In genomic region chr3:111669926-111670630, GRCh38 we compare ENCODE assay signal across 12 cellular contexts.
DNase-seq lines count a peak whose midpoint lies in the region; ATAC-seq and TF ChIP-seq lines count a peak whose summit lies in the region.
"Had no signal": no experiment of that assay in that cellular context is flagged by ENCODE, and none has a peak within 500 bp of the region (broad histone marks: within the 10 kb centered on the region; RNA-seq: fewer than 3 reads in every experiment).

No MANE protein-coding gene starts in this region.

- H3K36me3 Mint-ChIP-seq in stimulated activated naive CD8-positive, alpha-beta T cell treated with anti-CD3 and anti-CD28 coated beads, Interleukin-15, Interleukin-2, amounts not matched to agents 100 ng/mL and 50 ng/mL, for 24 hours (ENCODE audit: low read depth) = peaks cover 16% of the 10 kb centered on the region
- H3K36me3 Mint-ChIP-seq in activated naive CD8-positive, alpha-beta T cell = peaks cover 8% of the 10 kb centered on the region

- no peak for ATAC-seq in stimulated activated naive CD8-positive, alpha-beta T cell treated with anti-CD3 and anti-CD28 coated beads, Interleukin-15, Interleukin-2, amounts not matched to agents 100 U/mL and 50 U/mL, for 24 hours
- no peak for ATAC-seq in HG02798 (IDR thresholded peaks at IDR 0.05; ENCODE audit: poor library complexity, unreplicated experiment)
- ATAC-seq: upper lobe of right lung had no signal

- H3K4me3 ChIP-seq in foreskin fibroblast (ENCODE audit: low read depth in 1 of 2, low read length in 2 of 2) = no peak overlapping the region
- H3K4me3 ChIP-seq: upper lobe of right lung had no signal

- peaks cover 5% of the 10 kb centered on the region for H3K9me3 Mint-ChIP-seq in stimulated activated naive CD8-positive, alpha-beta T cell treated with anti-CD3 and anti-CD28 coated beads, Interleukin-15, Interleukin-2, amounts not matched to agents 100 ng/mL and 50 ng/mL, for 24 hours
- no peaks in the 10 kb centered on the region for H3K9me3 Mint-ChIP-seq in activated naive CD8-positive, alpha-beta T cell (ENCODE audit: low read depth)

- H3K27ac Mint-ChIP-seq in stimulated activated naive CD8-positive, alpha-beta T cell treated with anti-CD3 and anti-CD28 coated beads, Interleukin-15, Interleukin-2, amounts not matched to agents 100 ng/mL and 50 ng/mL, for 24 hours = peak overlapping the region; percentile 65
- peak overlapping the region; percentile 89 for H3K27ac Mint-ChIP-seq in activated naive CD8-positive, alpha-beta T cell

- H3K4me3 Mint-ChIP-seq in stimulated activated naive CD8-positive, alpha-beta T cell treated with anti-CD3 and anti-CD28 coated beads, Interleukin-15, Interleukin-2, amounts not matched to agents 100 ng/mL and 50 ng/mL, for 24 hours = no peak overlapping the region
- H3K4me3 Mint-ChIP-seq in activated naive CD8-positive, alpha-beta T cell = no peak overlapping the region

- DNase-seq in stimulated activated naive CD8-positive, alpha-beta T cell treated with anti-CD3 and anti-CD28 coated beads, Interleukin-15, Interleukin-2, amounts not matched to agents 100 U/mL and 50 U/mL, for 24 hours = no peak
- DNase-seq in foreskin fibroblast = peak; percentile 50 to 73
- DNase-seq in HPDE6-E6E7 (ENCODE audit: extremely low spot score) = no peak
- DNase-seq in NCI-H1105 treated with DMSO at 0.1 percent for 48 hours (lab: John Stamatoyannopoulos, UW) = no peak
- DNase-seq in NCI-H2227 treated with DMSO at 0.1 percent for 48 hours (lab: John Stamatoyannopoulos, UW) = no peak
- DNase-seq: DMS79, KG1, NCI-H2029 treated with DMSO at 0.1 percent for 48 hours, upper lobe of right lung had no signal

- H3K4me1 Mint-ChIP-seq in stimulated activated naive CD8-positive, alpha-beta T cell treated with anti-CD3 and anti-CD28 coated beads, Interleukin-15, Interleukin-2, amounts not matched to agents 100 ng/mL and 50 ng/mL, for 24 hours (ENCODE audit: low read depth) = peaks cover 87% of the 10 kb centered on the region
- peaks cover 79% of the 10 kb centered on the region for H3K4me1 Mint-ChIP-seq in activated naive CD8-positive, alpha-beta T cell (ENCODE audit: low read depth)

- no peaks in the 10 kb centered on the region for H3K27me3 Mint-ChIP-seq in stimulated activated naive CD8-positive, alpha-beta T cell treated with anti-CD3 and anti-CD28 coated beads, Interleukin-15, Interleukin-2, amounts not matched to agents 100 ng/mL and 50 ng/mL, for 24 hours
- no peaks in the 10 kb centered on the region for H3K27me3 Mint-ChIP-seq in activated naive CD8-positive, alpha-beta T cell

- TF ChIP-seq CTCF in foreskin fibroblast (IDR thresholded peaks at IDR 0.05; ENCODE audit: low read depth, low read length) = no peak

Comparison
In these comparisons a context has a peak if more than half of its experiments do, and no peak if none do; other contexts are left out.
1. DNase-seq: peak in foreskin fibroblast (2 of 2); none in stimulated activated naive CD8-positive, alpha-beta T cell treated with anti-CD3 and anti-CD28 coated beads, Interleukin-15, Interleukin-2, amounts not matched to agents 100 U/mL and 50 U/mL, for 24 hours (single experiment), HPDE6-E6E7 (single experiment), NCI-H1105 treated with DMSO at 0.1 percent for 48 hours (single experiment) and NCI-H2227 treated with DMSO at 0.1 percent for 48 hours (single experiment).